In genomic region chr2:573805-574392, GRCh38 we compare ENCODE assay signal across 27 cellular contexts.
"Had no signal": no experiment of that assay in that cellular context is flagged by ENCODE, and none has a peak within 500 bp of the region (broad histone marks: within the 10 kb centered on the region; RNA-seq: fewer than 3 reads in every experiment).

No MANE protein-coding gene starts in this region.

- H3K4me3 Mint-ChIP-seq: naive thymus-derived CD8-positive, alpha-beta T cell; nephron; neural crest cell; stimulated activated naive B cell treated with anti-CD40 and anti-IgM and Interleukin-4, amounts not matched to agents 10 μg/mL and 1 μg/mL and 100 μg/mL, for 72 hours had no signal

- DNase-seq: heart right ventricle; kidney glomerular epithelial cell; left cardiac atrium; left lung; lower lobe of right lung; mammary epithelial cell; mesenchymal stem cell; naive thymus-derived CD8-positive, alpha-beta T cell; nucleus accumbens; pancreas; psoas muscle; stimulated activated CD4-positive, alpha-beta T cell treated with anti-CD3 and anti-CD28 coated beads, Interleukin-12 subunit alpha, Interleukin-12 subunit beta, amount 100 ng/mL, for 4 hours; stimulated activated CD4-positive, alpha-beta T cell treated with anti-CD3 and anti-CD28 coated beads, Interleukin-15, amount 100 ng/mL, for 24 hours; stimulated activated CD4-positive, alpha-beta T cell treated with anti-CD3 and anti-CD28 coated beads, Interleukin-2, amount 100 ng/mL, for 24 hours; stimulated activated CD4-positive, alpha-beta T cell treated with anti-CD3 and anti-CD28 coated beads, Interleukin-4, amount 100 ng/mL, for 1 hour; stimulated activated naive B cell treated with anti-CD40 and anti-IgM and Interleukin-4, amounts not matched to agents 10 μg/mL and 1 μg/mL and 100 μg/mL, for 72 hours; stimulated activated naive CD8-positive, alpha-beta T cell treated with anti-CD3 and anti-CD28 coated beads, Interleukin-15, Interleukin-2, amounts not matched to agents 100 U/mL and 50 U/mL, for 24 hours; stomach; testis; thyroid gland; transverse colon; upper lobe of left lung had no signal

- H3K27me3 ChIP-seq: hepatocyte, left lung, pancreas, testis, thyroid gland, transverse colon, upper lobe of left lung had no signal

- H3K27ac ChIP-seq: heart right ventricle, hepatocyte, left lung, lower lobe of right lung, pancreas, psoas muscle, stomach, testis, thyroid gland, transverse colon, upper lobe of left lung had no signal

- H3K4me3 ChIP-seq: heart right ventricle, hepatocyte, left lung, lower lobe of right lung, pancreas, psoas muscle, skin epidermis, stomach, testis, thyroid gland, transverse colon, upper lobe of left lung had no signal

- H3K4me1 ChIP-seq: heart right ventricle, left lung, lower lobe of right lung, pancreas, psoas muscle, stomach, thyroid gland, transverse colon, upper lobe of left lung had no signal

- ATAC-seq: heart right ventricle; left cardiac atrium; left lung; lower lobe of right lung; naive thymus-derived CD8-positive, alpha-beta T cell; pancreas; psoas muscle; sciatic nerve; stimulated activated naive B cell treated with anti-CD40 and anti-IgM and Interleukin-4, amounts not matched to agents 10 μg/mL and 1 μg/mL and 100 μg/mL, for 72 hours; stimulated activated naive CD8-positive, alpha-beta T cell treated with anti-CD3 and anti-CD28 coated beads, Interleukin-15, Interleukin-2, amounts not matched to agents 100 U/mL and 50 U/mL, for 24 hours had no signal

- H3K4me1 Mint-ChIP-seq: neural crest cell; stimulated activated naive B cell treated with anti-CD40 and anti-IgM and Interleukin-4, amounts not matched to agents 10 μg/mL and 1 μg/mL and 100 μg/mL, for 72 hours had no signal

- H3K36me3 ChIP-seq: heart right ventricle, left lung, lower lobe of right lung, pancreas, stomach, thyroid gland, transverse colon, upper lobe of left lung had no signal

- H3K9me3 ChIP-seq: lower lobe of right lung, pancreas, testis, thyroid gland had no signal

- H3K27ac Mint-ChIP-seq: naive thymus-derived CD8-positive, alpha-beta T cell; stimulated activated naive B cell treated with anti-CD40 and anti-IgM and Interleukin-4, amounts not matched to agents 10 μg/mL and 1 μg/mL and 100 μg/mL, for 72 hours had no signal
